Comparison of ENCODE assay signal across 8 cellular contexts in the genomic region with DNA sequence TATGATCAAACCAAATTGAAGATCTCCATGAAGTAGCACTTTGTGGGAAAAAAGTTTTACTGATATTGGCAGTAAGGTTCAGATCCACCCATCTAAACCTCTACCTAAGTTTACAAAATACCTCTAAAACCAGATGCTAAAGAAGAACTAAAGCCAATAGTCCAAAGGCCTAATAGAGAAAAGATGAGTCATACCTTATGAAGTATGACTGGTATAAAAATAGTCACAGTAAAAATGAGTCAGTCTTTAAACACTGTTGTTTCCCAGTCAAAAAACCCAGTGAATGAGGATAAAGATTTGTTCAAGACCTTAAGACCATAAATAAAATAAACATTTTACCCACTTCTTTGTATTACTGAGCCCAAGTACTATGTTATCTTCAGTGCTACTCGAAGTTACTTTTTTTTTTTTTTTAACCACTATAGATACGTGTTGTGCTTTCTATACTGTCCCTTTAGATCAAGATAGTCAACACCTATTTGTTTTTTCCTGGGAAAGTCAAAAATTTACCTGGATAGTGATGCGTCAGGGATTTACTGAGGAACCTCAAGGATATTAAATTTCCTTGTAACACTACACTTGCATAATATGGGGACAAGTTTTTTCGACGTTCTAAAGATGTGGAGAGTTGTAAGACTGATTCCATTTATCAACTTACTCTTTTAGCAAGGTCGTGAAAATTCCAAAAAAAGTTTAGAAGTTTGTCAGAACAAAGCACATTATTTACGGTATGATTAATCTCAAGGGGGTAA.
DNase-seq lines count a peak whose midpoint lies in the region; FAIRE-seq and TF ChIP-seq lines count a peak whose summit lies in the region.

No MANE protein-coding gene starts in this region.

- H3K27ac ChIP-seq in HEK293 (ENCODE audit: extremely low read depth, low read depth, low read length), result no peak overlapping the region

- TF ChIP-seq CTCF in HEK293 (tag by site-specific recombination; IDR thresholded peaks at IDR 0.05), result no peak
- TF ChIP-seq CTCF in NB4 (IDR thresholded peaks at IDR 0.05; ENCODE audit: low read depth, low read length), result no peak

- no peaks in the 10 kb centered on the region for H3K9me3 ChIP-seq in HEK293 (ENCODE audit: control insufficient read depth, insufficient read depth, low read depth, low read length)

- FAIRE-seq in GM12891 (lab: Jason Lieb, UNC), result peak; percentile 82
- FAIRE-seq in islet of Langerhans (lab: Jason Lieb, UNC), result peak; percentile 70

- POLR2A ChIA-PET in HEK293 (lab: Yijun Ruan, JAX), result no interaction called here

- CTCF ChIA-PET in HEK293 (lab: Yijun Ruan, JAX), result interaction anchor here (1.5 kb wide), 1 partner anchor 7 kb away, joined by 6 read pairs; no protein-coding TSS in a partner anchor

- H3K4me3 ChIP-seq in HEK293 (ENCODE audit: low read depth, low read length) (no peak overlapping the region), NB4 (ENCODE audit: low read depth, low read length) (no peak overlapping the region)

- H3K36me3 ChIP-seq in HEK293 (ENCODE audit: control insufficient read depth in 2 of 2, insufficient read depth in 1 of 2, low read length in 2 of 2), result no peaks in the 10 kb centered on the region

- TF ChIP-seq POLR2A in GM12891 (IDR thresholded peaks at IDR 0.05; ENCODE audit: low read depth, low read length), result no peak
- TF ChIP-seq POLR2A in NB4 (IDR thresholded peaks at IDR 0.05; ENCODE audit: extremely low read depth, insufficient read length), result no peak

- H3K4me1 ChIP-seq in HEK293 (ENCODE audit: control insufficient read depth, insufficient read depth, low read length), result 0 out of 2 replicates have a peak, but pooled peaks cover 2% of the 10 kb centered on the region

- DNase-seq in GM12891 (ENCODE audit: insufficient read length, low spot score), result peak; percentile 11
- DNase-seq in NB4 (ENCODE audit: low read depth), result peak; percentile 33
- no peak for DNase-seq in NCI-H146 (lab: John Stamatoyannopoulos, UW)
- no peak for DNase-seq in globus pallidus (ENCODE audit: low spot score)
- no peak for DNase-seq in HuH-7.5 (ENCODE audit: low spot score)
- no peak for DNase-seq in NCI-H2196 (lab: John Stamatoyannopoulos, UW; ENCODE audit: unreplicated experiment)

TF ChIP-seq in GM12891, 5 proteins besides CTCF, POLR2A, EP300 and RAD21:
- TF ChIP-seq POU2F2 (IDR thresholded peaks at IDR 0.05; ENCODE audit: low read depth, low read length), result no peak
- no peak for TF ChIP-seq POLR2AphosphoS5 (IDR thresholded peaks at IDR 0.05; ENCODE audit: low read depth, low read length)
- TF ChIP-seq TAF1 (IDR thresholded peaks at IDR 0.05; ENCODE audit: low read depth, low read length), result no peak
TF ChIP-seq in GM12891: peak in this region for 0.

TF ChIP-seq in HEK293, 187 proteins besides CTCF, POLR2A, EP300 and RAD21:
- TF ChIP-seq ZNF184 (tag by site-specific recombination; IDR thresholded peaks at IDR 0.05), result peak; percentile 58; the same call in 1 of the 2 replicates
- peak; percentile 59 for TF ChIP-seq PRDM6 (tag by site-specific recombination; IDR thresholded peaks at IDR 0.05)
- no peak for TF ChIP-seq ZNF837 (tag by site-specific recombination; IDR thresholded peaks at IDR 0.05)
- peak; percentile 41; the same call in 1 of the 2 replicates for TF ChIP-seq ZNF394 (tag by site-specific recombination; IDR thresholded peaks at IDR 0.05; ENCODE audit: borderline replicate concordance)
- peak; percentile 34; the same call in 1 of the 2 replicates for TF ChIP-seq TRIM28 (IDR thresholded peaks at IDR 0.05; ENCODE audit: borderline replicate concordance, low read length)
- TF ChIP-seq ZNF629 (tag by site-specific recombination; IDR thresholded peaks at IDR 0.05), result peak; percentile 56
- TF ChIP-seq ZNF555 (tag by site-specific recombination; conservative IDR thresholded peaks at IDR 0.05), result no peak
- TF ChIP-seq ZSCAN16 (tag by site-specific recombination; IDR thresholded peaks at IDR 0.05), result no peak
- peak; percentile 53; the same call in 1 of the 2 replicates for TF ChIP-seq ZNF366 (tag by site-specific recombination; conservative IDR thresholded peaks at IDR 0.05)
- TF ChIP-seq ZNF426 (tag by site-specific recombination; IDR thresholded peaks at IDR 0.05), result no peak

Comparison
In these comparisons a context has a peak if more than half of its experiments do, and no peak if none do; other contexts are left out.
1. DNase-seq: peak in GM12891 (single experiment) and NB4 (single experiment); none in NCI-H146 (single experiment), globus pallidus (single experiment), HuH-7.5 (single experiment) and NCI-H2196 (single experiment).